ENCODE assay signal across 8 cellular contexts in the genomic region with DNA sequence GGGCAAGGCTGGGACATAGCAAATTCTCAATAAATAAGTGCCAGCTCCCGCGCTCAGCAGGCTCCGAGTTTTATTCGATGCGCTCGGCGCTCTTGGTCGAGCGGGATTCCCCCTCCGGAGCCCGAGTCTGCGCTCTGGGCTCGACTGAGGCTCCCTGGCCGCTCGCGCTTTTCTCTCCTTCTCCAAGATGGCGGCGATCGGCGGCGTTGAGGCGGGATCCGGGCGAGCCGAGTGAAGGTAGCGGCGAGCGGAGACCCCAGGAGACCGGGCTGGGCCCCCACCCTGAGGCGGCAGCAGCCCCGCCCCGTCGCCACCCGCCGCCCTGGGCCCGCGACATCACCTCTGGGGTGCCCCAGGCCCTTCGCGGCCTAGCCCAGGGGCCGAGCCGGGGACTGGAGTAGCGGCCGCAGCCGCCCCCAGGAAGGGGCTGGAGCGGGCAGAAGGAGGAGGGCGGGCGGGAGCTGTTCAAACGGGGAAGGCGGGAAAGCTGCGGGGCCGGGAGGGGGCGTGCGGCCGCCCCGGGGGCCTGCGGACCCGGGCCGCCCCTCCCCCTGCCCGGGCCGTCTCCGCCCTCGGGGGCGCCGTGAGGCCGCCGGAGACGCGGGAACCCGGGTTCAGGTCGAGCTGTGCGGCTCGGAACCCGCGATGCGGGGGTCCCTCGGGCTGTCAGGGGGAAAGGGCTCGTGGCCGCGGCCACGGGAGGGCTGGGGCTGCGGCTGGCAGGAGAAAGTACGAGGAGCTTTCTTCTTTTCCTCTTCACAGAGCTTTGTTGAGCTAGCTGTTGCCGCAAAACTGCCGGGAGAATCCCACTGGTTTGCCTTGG. TPM values are rescaled to one million over a fixed set of nuclear protein-coding genes. Genes with fewer than 3 reads are reported as not detected.
DNase-seq lines count a peak whose midpoint lies in the region; ATAC-seq and FAIRE-seq lines count a peak whose summit lies in the region.

A gene with protein sequence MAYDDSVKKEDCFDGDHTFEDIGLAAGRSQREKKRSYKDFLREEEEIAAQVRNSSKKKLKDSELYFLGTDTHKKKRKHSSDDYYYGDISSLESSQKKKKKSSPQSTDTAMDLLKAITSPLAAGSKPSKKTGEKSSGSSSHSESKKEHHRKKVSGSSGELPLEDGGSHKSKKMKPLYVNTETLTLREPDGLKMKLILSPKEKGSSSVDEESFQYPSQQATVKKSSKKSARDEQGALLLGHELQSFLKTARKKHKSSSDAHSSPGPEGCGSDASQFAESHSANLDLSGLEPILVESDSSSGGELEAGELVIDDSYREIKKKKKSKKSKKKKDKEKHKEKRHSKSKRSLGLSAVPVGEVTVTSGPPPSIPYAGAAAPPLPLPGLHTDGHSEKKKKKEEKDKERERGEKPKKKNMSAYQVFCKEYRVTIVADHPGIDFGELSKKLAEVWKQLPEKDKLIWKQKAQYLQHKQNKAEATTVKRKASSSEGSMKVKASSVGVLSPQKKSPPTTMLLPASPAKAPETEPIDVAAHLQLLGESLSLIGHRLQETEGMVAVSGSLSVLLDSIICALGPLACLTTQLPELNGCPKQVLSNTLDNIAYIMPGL (plus strand): TSS at position 173 of the 823 bp plus-strand sequence. CDS start 4,898 bp downstream, outside the sequence.

- peak; percentile 87 for ATAC-seq in HG03442 (IDR thresholded peaks at IDR 0.05; ENCODE audit: unreplicated experiment)
- peak; percentile 96 for ATAC-seq in left lobe of liver

- FAIRE-seq in GM19239 (lab: Jason Lieb, UNC): peak; percentile 88

- DNase-seq in C1 segment of cervical spinal cord (lab: John Stamatoyannopoulos, UW): peak; percentile 50 to 92 (median 80)
- peak; percentile 95 for DNase-seq in GM19239 (ENCODE audit: insufficient read length, low spot score)
- DNase-seq in NCI-H69 (lab: John Stamatoyannopoulos, UW): peak; percentile 96
- DNase-seq in activated CD4-positive, alpha-beta T cell treated with anti-CD3 and anti-CD28 coated beads, Interleukin-2, amount 50 U/mL, for 24 hours (ENCODE audit: low read depth in 1 of 2, low spot score in 1 of 2): peak; percentile 73 to 85
- peak; percentile 93 for DNase-seq in dermis blood vessel endothelial cell
- DNase-seq in left lobe of liver (ENCODE audit: low spot score): peak; percentile 88
- peak; percentile 87 to 88 for DNase-seq in stimulated activated CD4-positive, alpha-beta T cell treated with anti-CD3 and anti-CD28 coated beads, Interleukin-2, amount 100 ng/mL, for 24 hours

RNA-seq across cellular contexts. Expression of the gene that starts here (rescaled TPM):
- total RNA-seq in dermis blood vessel endothelial cell (13.4 and 16.8 TPM in 2 replicates), left lobe of liver (5.9 TPM)

Comparison
In these comparisons a context has a peak if more than half of its experiments do, and no peak if none do; other contexts are left out.
1. Peak in every context shown above with its lines: DNase-seq and ATAC-seq.